Comparison of ENCODE assay signal across 1 cellular context in genomic region chr16:3612510-3613466, GRCh38.
TF ChIP-seq lines count a peak whose summit lies in the region.

No MANE protein-coding gene starts in this region.

TF ChIP-seq in GM12878, 131 proteins besides CTCF, POLR2A, EP300 and RAD21:
- TF ChIP-seq KDM1A (IDR thresholded peaks at IDR 0.05; ENCODE audit: borderline replicate concordance) = no peak
- no peak for TF ChIP-seq ZNF24 (IDR thresholded peaks at IDR 0.05)
- no peak for TF ChIP-seq NRF1 (conservative IDR thresholded peaks at IDR 0.05; ENCODE audit: low read depth, low read length)
- no peak; the same call in 1 of the 2 replicates for TF ChIP-seq USF2 (IDR thresholded peaks at IDR 0.05; ENCODE audit: borderline replicate concordance, low read depth, low read length)
- peak; percentile 84 for TF ChIP-seq MLLT1 (IDR thresholded peaks at IDR 0.05)
- TF ChIP-seq POU2F2 (IDR thresholded peaks at IDR 0.05; ENCODE audit: borderline replicate concordance, low read depth, low read length) = peak; percentile 85; the same call in 1 of the 3 replicates
- no peak for TF ChIP-seq RBBP5 (conservative IDR thresholded peaks at IDR 0.05)
- TF ChIP-seq DPF2 (IDR thresholded peaks at IDR 0.05) = no peak
- TF ChIP-seq POLR2AphosphoS5 (IDR thresholded peaks at IDR 0.05; ENCODE audit: low read length) = no peak
- TF ChIP-seq SREBF1 (IDR thresholded peaks at IDR 0.05; ENCODE audit: low read length) = no peak
- TF ChIP-seq SREBF2 (IDR thresholded peaks at IDR 0.05; ENCODE audit: low read length) = no peak
- peak; percentile 7; the same call in 1 of the 2 replicates for TF ChIP-seq RUNX3 (IDR thresholded peaks at IDR 0.05; ENCODE audit: low read length)
- TF ChIP-seq RAD51 (IDR thresholded peaks at IDR 0.05) = peak; percentile 69
- TF ChIP-seq FOXM1 (IDR thresholded peaks at IDR 0.05; ENCODE audit: low read depth, low read length) = no peak
